ENCODE assay signal across 9 cellular contexts in genomic region chr5:54985301-54986268, GRCh38. TPM values are rescaled to one million over a fixed set of nuclear protein-coding genes. Genes with fewer than 3 reads are reported as not detected.
DNase-seq lines count a peak whose midpoint lies in the region; ATAC-seq and TF ChIP-seq lines count a peak whose summit lies in the region.
"Had no signal": no experiment of that assay in that cellular context is flagged by ENCODE, and none has a peak within 500 bp of the region (broad histone marks: within the 10 kb centered on the region; RNA-seq: fewer than 3 reads in every experiment).

Gene ESM1, minus strand, starts transcription at chr5:54985593. Its CDS starts 76 bp downstream, at chr5:54985517.

- no peak within 1 kb of the TSS for H3K27ac ChIP-seq in effector memory CD4-positive, alpha-beta T cell (ENCODE audit: insufficient read depth, low read length, poor library complexity, severe bottlenecking)
- H3K27ac ChIP-seq in osteoblast (ENCODE audit: low read depth, low read length): peak within 1 kb of the TSS; percentile 53
- H3K27ac ChIP-seq in neural progenitor cell: no peak within 1 kb of the TSS

- H3K4me3 Mint-ChIP-seq in neural progenitor cell: no peak within 1 kb of the TSS

- H3K27me3 Mint-ChIP-seq in neural progenitor cell (ENCODE audit: insufficient read depth, low read depth): peaks cover 2% of the 10 kb centered on the region

- no peaks in the 10 kb centered on the region for H3K9me3 Mint-ChIP-seq in neural progenitor cell

- peaks cover 21% of the 10 kb centered on the region for H3K4me1 ChIP-seq in effector memory CD4-positive, alpha-beta T cell (ENCODE audit: control insufficient read depth, insufficient read depth, low read length, poor library complexity, severe bottlenecking)
- H3K4me1 ChIP-seq in osteoblast (ENCODE audit: insufficient read depth, low read length): peaks cover 41% of the 10 kb centered on the region
- no peaks in the 10 kb centered on the region for H3K4me1 ChIP-seq in neural progenitor cell

- no peak for ATAC-seq in HG03196 (IDR thresholded peaks at IDR 0.05; ENCODE audit: unreplicated experiment)

- H3F3A ChIP-seq in neural progenitor cell (ENCODE audit: low read depth): no peaks in the 10 kb centered on the region

- no peaks in the 10 kb centered on the region for H3K27me3 ChIP-seq in effector memory CD4-positive, alpha-beta T cell (replicated peaks; ENCODE audit: control insufficient read depth, insufficient read depth, low read length, poor library complexity, severe bottlenecking)
- H3K27me3 ChIP-seq in osteoblast (ENCODE audit: insufficient read depth, low read length) (no peaks in the 10 kb centered on the region), neural progenitor cell (no peaks in the 10 kb centered on the region)

- no peak within 1 kb of the TSS for H3K27ac Mint-ChIP-seq in neural progenitor cell

- no peak for TF ChIP-seq POLR2A in erythroblast (IDR thresholded peaks at IDR 0.05; ENCODE audit: low read length)

- H3K79me2 ChIP-seq in osteoblast (ENCODE audit: insufficient read depth, low read length) (peaks cover 7% of the 10 kb centered on the region), neural progenitor cell (ENCODE audit: low read depth) (no peaks in the 10 kb centered on the region)

- in situ Hi-C loops in Caki2 (cut with HindIII; ENCODE audit: low pct_unique_long_range_greater_than_20kb, low sequenced_read_pairs): no loop called here

- no peaks in the 10 kb centered on the region for H3K36me3 ChIP-seq in effector memory CD4-positive, alpha-beta T cell (ENCODE audit: control insufficient read depth, insufficient read depth, low read length)
- H3K36me3 ChIP-seq in osteoblast (ENCODE audit: insufficient read depth, low read length) (no peaks in the 10 kb centered on the region), neural progenitor cell (no peaks in the 10 kb centered on the region)

- H3K9ac ChIP-seq in neural progenitor cell: no peak within 1 kb of the TSS

- TF ChIP-seq CTCF in osteoblast (IDR thresholded peaks at IDR 0.05; ENCODE audit: extremely low read depth, low read depth, low read length) (peak; percentile 17), neural progenitor cell (IDR thresholded peaks at IDR 0.05) (no peak)

- H4K20me1 ChIP-seq in osteoblast (ENCODE audit: insufficient read depth, low read length) (no peaks in the 10 kb centered on the region), neural progenitor cell (ENCODE audit: low read depth) (no peaks in the 10 kb centered on the region)

- peak within 1 kb of the TSS; percentile 84 for H2AFZ ChIP-seq in osteoblast (ENCODE audit: low read length)
- H2AFZ ChIP-seq in neural progenitor cell (replicated peaks): no peak within 1 kb of the TSS

- peak within 1 kb of the TSS; percentile 8 for H3K4me3 ChIP-seq in effector memory CD4-positive, alpha-beta T cell (ENCODE audit: insufficient read depth, low read depth, low read length, poor library complexity, severe bottlenecking)
- H3K4me3 ChIP-seq in osteoblast (ENCODE audit: insufficient read depth, low read length) (peak within 1 kb of the TSS; percentile 71), neural progenitor cell (no peak within 1 kb of the TSS)

- H3K4me1 Mint-ChIP-seq in neural progenitor cell: peaks cover 8% of the 10 kb centered on the region

- H3K4me2 ChIP-seq in osteoblast (ENCODE audit: insufficient read depth, low read length): peak within 1 kb of the TSS; percentile 95
- no peak within 1 kb of the TSS for H3K4me2 ChIP-seq in neural progenitor cell

- no peaks in the 10 kb centered on the region for H3K9me3 ChIP-seq in effector memory CD4-positive, alpha-beta T cell (ENCODE audit: control insufficient read depth, low read length)
- no peaks in the 10 kb centered on the region for H3K9me3 ChIP-seq in osteoblast (ENCODE audit: low read depth, low read length)
- no peaks in the 10 kb centered on the region for H3K9me3 ChIP-seq in neural progenitor cell (ENCODE audit: low read depth)

- no peaks in the 10 kb centered on the region for H3K36me3 Mint-ChIP-seq in neural progenitor cell

- DNase-seq in Caki2 (ENCODE audit: low read depth): peak; percentile 29
- peak; percentile 91 for DNase-seq in M059J (ENCODE audit: low read depth)
- no peak for DNase-seq in effector memory CD4-positive, alpha-beta T cell
- peak; percentile 89 for DNase-seq in osteoblast (ENCODE audit: insufficient read length, low spot score, missing footprints)
- DNase-seq in erythroblast (lab: John Stamatoyannopoulos, UW): no peak
- DNase-seq in GF-D8 (lab: John Stamatoyannopoulos, UW): no peak
- no peak for DNase-seq in neural progenitor cell (ENCODE audit: low spot score)
- DNase-seq: amygdala had no signal

RNA-seq across cellular contexts. Expression of gene ESM1, which starts in this region (rescaled TPM):
- total RNA-seq in Caki2 (2014; rRNA removed; shearing (Covaris generic); ENCODE audit: low replicate concordance): not detected in 2 replicates
- 0.37 and 1.1 TPM in 2 replicates for total RNA-seq in M059J (2014; rRNA removed; shearing (Covaris generic))
- total RNA-seq in osteoblast (1.8 and 2.9 TPM in 2 replicates), neural progenitor cell (ENCODE audit: low replicate concordance) (not detected in 2 replicates)

Comparison
In these comparisons a context has a peak if more than half of its experiments do, and no peak if none do; other contexts are left out.
1. Peak in DNase-seq in Caki2; RNA of the gene not detected or under 1 TPM.
2. DNase-seq: peak in M059J (single experiment) and osteoblast (single experiment); none in effector memory CD4-positive, alpha-beta T cell (0 of 3), erythroblast (0 of 2), GF-D8 (single experiment) and neural progenitor cell (single experiment).